Comparison of ENCODE assay signal across 8 cellular contexts in the genomic region with DNA sequence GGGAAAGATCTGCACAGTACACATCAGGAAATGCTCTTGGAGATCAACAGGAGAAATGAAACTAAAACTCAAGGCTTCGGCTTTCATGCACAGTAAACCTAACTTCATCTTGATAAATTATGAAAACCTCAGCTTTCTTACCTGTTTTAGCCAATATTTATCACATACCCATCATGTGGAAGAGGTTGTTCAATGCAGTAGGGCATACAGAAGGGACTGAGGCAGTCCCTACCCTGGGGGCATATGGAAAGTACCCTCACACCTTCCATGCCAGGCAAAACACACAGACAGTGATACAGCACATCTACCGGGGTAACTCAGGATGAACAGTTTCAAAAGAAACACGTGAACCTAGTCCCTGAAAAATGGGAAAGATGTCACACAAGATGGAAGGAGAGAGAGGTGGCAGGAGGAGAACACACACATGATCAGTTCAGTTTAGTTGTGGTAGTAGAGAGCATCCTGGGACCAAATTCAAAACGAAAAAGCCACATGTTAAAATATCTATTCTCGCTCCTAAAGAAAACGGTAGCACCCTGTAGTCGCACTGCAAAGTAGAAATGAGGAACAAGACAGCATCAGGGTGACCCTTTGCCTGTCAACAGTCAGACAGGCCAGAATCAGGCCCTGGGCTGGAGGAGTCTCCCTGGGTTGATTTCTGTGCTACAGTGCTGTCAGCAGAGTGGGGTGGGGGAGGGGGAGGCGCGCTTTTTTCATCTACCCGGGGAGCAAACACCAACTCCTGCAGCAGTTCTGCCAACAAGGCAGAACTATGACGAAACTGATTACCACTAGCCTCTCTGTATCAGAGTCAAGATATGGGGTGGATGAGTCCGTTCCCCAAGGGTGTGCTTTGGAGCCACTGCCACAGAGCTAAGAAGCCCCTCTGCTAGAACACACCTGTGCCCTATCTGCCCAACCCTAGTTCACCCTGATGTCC. TPM values are rescaled to one million over a fixed set of nuclear protein-coding genes. Genes with fewer than 3 reads are reported as not detected.
DNase-seq lines count a peak whose midpoint lies in the region; ATAC-seq and TF ChIP-seq lines count a peak whose summit lies in the region.

No MANE protein-coding gene starts in this region.

- peaks cover 39% of the 10 kb centered on the region for H3K36me3 Mint-ChIP-seq in activated CD8-positive, alpha-beta T cell treated with anti-CD3 and anti-CD28 coated beads, Interleukin-2, amount 10 ng/mL, durations not matched to agents 7 days and 5 days (ENCODE audit: low read depth)

- H3K9me3 Mint-ChIP-seq in activated CD8-positive, alpha-beta T cell treated with anti-CD3 and anti-CD28 coated beads, Interleukin-2, amount 10 ng/mL, durations not matched to agents 7 days and 5 days (ENCODE audit: insufficient read depth) = no peaks in the 10 kb centered on the region

- POLR2A ChIA-PET in GM10248 (lab: Yijun Ruan, JAX) = no interaction called here
- POLR2A ChIA-PET in activated CD8-positive, alpha-beta T cell treated with anti-CD3 and anti-CD28 coated beads, Interleukin-2, amount 10 ng/mL, durations not matched to agents 7 days and 5 days (lab: Charles Lee) = interaction anchor here (1.0 to 6.3 kb wide), 4 partner anchors 9 to 50 kb away, joined by 3 to 67 read pairs (median 34); a partner anchor contains a TSS

- H3K79me2 ChIP-seq in osteoblast (ENCODE audit: insufficient read depth, low read length) = peaks cover 59% of the 10 kb centered on the region

- TF ChIP-seq CTCF in GM10248 (IDR thresholded peaks at IDR 0.05; ENCODE audit: control extremely low read depth, extremely low read depth, low read depth, missing control alignments) = no peak
- TF ChIP-seq CTCF in fibroblast of the aortic adventitia (IDR thresholded peaks at IDR 0.05; ENCODE audit: insufficient read depth, low read length) = no peak
- TF ChIP-seq CTCF in osteoblast (IDR thresholded peaks at IDR 0.05; ENCODE audit: extremely low read depth, low read depth, low read length) = no peak

- H3K4me3 Mint-ChIP-seq in activated CD8-positive, alpha-beta T cell treated with anti-CD3 and anti-CD28 coated beads, Interleukin-2, amount 10 ng/mL, durations not matched to agents 7 days and 5 days = peak overlapping the region; percentile 81

- ATAC-seq in activated CD8-positive, alpha-beta T cell treated with anti-CD3 and anti-CD28 coated beads, Interleukin-2, amount 10 ng/mL, durations not matched to agents 7 days and 5 days = no peak
- ATAC-seq in GM18873 (IDR thresholded peaks at IDR 0.05; ENCODE audit: low FRiP score, unreplicated experiment) (no peak), HG03457 (IDR thresholded peaks at IDR 0.05; ENCODE audit: unreplicated experiment) (no peak)

- H3K4me1 Mint-ChIP-seq in activated CD8-positive, alpha-beta T cell treated with anti-CD3 and anti-CD28 coated beads, Interleukin-2, amount 10 ng/mL, durations not matched to agents 7 days and 5 days (ENCODE audit: low read depth) = peaks cover 52% of the 10 kb centered on the region

- H3K27me3 Mint-ChIP-seq in activated CD8-positive, alpha-beta T cell treated with anti-CD3 and anti-CD28 coated beads, Interleukin-2, amount 10 ng/mL, durations not matched to agents 7 days and 5 days (ENCODE audit: low read depth) = no peaks in the 10 kb centered on the region

- H3K4me3 ChIP-seq in fibroblast of the aortic adventitia (ENCODE audit: low read depth, low read length) = peak overlapping the region; percentile 89
- H3K4me3 ChIP-seq in osteoblast (ENCODE audit: insufficient read depth, low read length) = peak overlapping the region; percentile 92

- peak overlapping the region; percentile 91 for H3K27ac ChIP-seq in osteoblast (ENCODE audit: low read depth, low read length)

- H3K36me3 ChIP-seq in osteoblast (ENCODE audit: insufficient read depth, low read length) = peaks cover 10% of the 10 kb centered on the region

- H3K9me3 ChIP-seq in osteoblast (ENCODE audit: low read depth, low read length) = no peaks in the 10 kb centered on the region

- H2AFZ ChIP-seq in osteoblast (ENCODE audit: low read length) = peak overlapping the region; percentile 32

- DNase-seq in GM10248 (ENCODE audit: extremely low spot score) (peak; percentile 38), MV-4-11 (lab: John Stamatoyannopoulos, UW) (peak; percentile 77), fibroblast of the aortic adventitia (ENCODE audit: low read depth) (peak; percentile 74), osteoblast (ENCODE audit: insufficient read length, low spot score, missing footprints) (peak; percentile 86), NCI-H526 treated with DMSO at 0.1 percent for 48 hours (lab: John Stamatoyannopoulos, UW) (no peak)
- DNase-seq in activated CD8-positive, alpha-beta T cell treated with anti-CD3 and anti-CD28 coated beads, Interleukin-2, amount 10 ng/mL, durations not matched to agents 7 days and 5 days = peak; percentile 65

- H3K4me1 ChIP-seq in osteoblast (ENCODE audit: insufficient read depth, low read length) = peaks cover 23% of the 10 kb centered on the region

- no peaks in the 10 kb centered on the region for H3K27me3 ChIP-seq in osteoblast (ENCODE audit: insufficient read depth, low read length)

- peak overlapping the region; percentile 84 for H3K27ac Mint-ChIP-seq in activated CD8-positive, alpha-beta T cell treated with anti-CD3 and anti-CD28 coated beads, Interleukin-2, amount 10 ng/mL, durations not matched to agents 7 days and 5 days

- peak overlapping the region; percentile 94 for H3K4me2 ChIP-seq in osteoblast (ENCODE audit: insufficient read depth, low read length)

- peaks cover 27% of the 10 kb centered on the region for H4K20me1 ChIP-seq in osteoblast (ENCODE audit: insufficient read depth, low read length)

- CTCF ChIA-PET in GM10248 (lab: Yijun Ruan, JAX) = no interaction called here
- CTCF ChIA-PET in activated CD8-positive, alpha-beta T cell treated with anti-CD3 and anti-CD28 coated beads, Interleukin-2, amount 10 ng/mL, durations not matched to agents 7 days and 5 days (lab: Charles Lee) = interaction anchor here (0.6 to 1.0 kb wide), 2 partner anchors 10 to 523 kb away, joined by 3 to 4 read pairs; no protein-coding TSS in a partner anchor

RNA-seq across cellular contexts. Expression of a gene that starts 1.3 kb away (rescaled TPM):
- 10 to 100 TPM; 47.0 to 48.1 TPM for total RNA-seq in activated CD8-positive, alpha-beta T cell treated with anti-CD3 and anti-CD28 coated beads, Interleukin-2, amount 10 ng/mL, durations not matched to agents 7 days and 5 days
- total RNA-seq in fibroblast of the aortic adventitia (ENCODE audit: low replicate concordance) (13.5 and 17.7 TPM in 2 replicates), osteoblast (19.2 and 22.1 TPM in 2 replicates)

RNA-seq across cellular contexts. Expression of a gene that starts 2.1 kb away (rescaled TPM):
- total RNA-seq in activated CD8-positive, alpha-beta T cell treated with anti-CD3 and anti-CD28 coated beads, Interleukin-2, amount 10 ng/mL, durations not matched to agents 7 days and 5 days = 10 to 100 TPM; 26.8 to 29.5 TPM
- 22.6 and 41.8 TPM in 2 replicates for total RNA-seq in fibroblast of the aortic adventitia (ENCODE audit: low replicate concordance)
- 34.4 and 35.1 TPM in 2 replicates for total RNA-seq in osteoblast

RNA-seq across cellular contexts. Expression of a gene that starts 17.3 kb away (rescaled TPM):
- 10 to 100 TPM; 33.9 to 35.0 TPM for total RNA-seq in activated CD8-positive, alpha-beta T cell treated with anti-CD3 and anti-CD28 coated beads, Interleukin-2, amount 10 ng/mL, durations not matched to agents 7 days and 5 days
- 9.6 and 10.5 TPM in 2 replicates for total RNA-seq in fibroblast of the aortic adventitia (ENCODE audit: low replicate concordance)
- total RNA-seq in osteoblast = 14.8 and 15.0 TPM in 2 replicates

RNA-seq across cellular contexts. Expression of a gene that starts 48.8 kb away (rescaled TPM):
- 10 to 100 TPM; 94.3 to 97.2 TPM for total RNA-seq in activated CD8-positive, alpha-beta T cell treated with anti-CD3 and anti-CD28 coated beads, Interleukin-2, amount 10 ng/mL, durations not matched to agents 7 days and 5 days
- total RNA-seq in fibroblast of the aortic adventitia (ENCODE audit: low replicate concordance) = 16.3 and 70.8 TPM in 2 replicates
- total RNA-seq in osteoblast = 53.9 and 56.8 TPM in 2 replicates

RNA-seq across cellular contexts. Expression of a gene that starts 49.5 kb away (rescaled TPM):
- 10 to 100 TPM; 90.2 to 94.3 TPM for total RNA-seq in activated CD8-positive, alpha-beta T cell treated with anti-CD3 and anti-CD28 coated beads, Interleukin-2, amount 10 ng/mL, durations not matched to agents 7 days and 5 days
- total RNA-seq in fibroblast of the aortic adventitia (ENCODE audit: low replicate concordance) = 2.3 and 22.9 TPM in 2 replicates
- total RNA-seq in osteoblast = 0.72 and 1.5 TPM in 2 replicates
